Comparison of ENCODE assay signal across 24 cellular contexts in genomic region chr3:154025007-154025406, GRCh38.
"Had no signal": no experiment of that assay in that cellular context is flagged by ENCODE, and none has a peak within 500 bp of the region (broad histone marks: within the 10 kb centered on the region; RNA-seq: fewer than 3 reads in every experiment).

No MANE protein-coding gene starts in this region.

- H3K36me3 ChIP-seq: left lung, lower lobe of right lung, ovary, right atrium auricular region, right lobe of liver, tibial nerve, uterus had no signal

- H3K27ac ChIP-seq: left lung, lower lobe of right lung, ovary, right atrium auricular region, right lobe of liver, uterus had no signal

- H3K4me2 ChIP-seq: smooth muscle cell had no signal

- ATAC-seq: left colon; left lung; lower lobe of right lung; natural killer cell; right lobe of liver; stimulated activated memory B cell treated with anti-CD40 and anti-IgM and Interleukin-4, amounts not matched to agents 10 μg/mL and 1 μg/mL and 100 μg/mL, for 72 hours; stimulated activated naive CD8-positive, alpha-beta T cell treated with anti-CD3 and anti-CD28 coated beads, Interleukin-15, amount 100 ng/mL, for 72 hours had no signal

- DNase-seq: hypothalamus; immature natural killer cell; kidney; left colon; left lung; lower lobe of right lung; mesendoderm; naive B cell; natural killer cell; nephron progenitor cell; ovary; right lobe of liver; stimulated activated CD4-positive, alpha-beta T cell treated with anti-CD3 and anti-CD28 coated beads, Interleukin-1b, Interleukin-23, amount 100 ng/mL, for 48 hours; stimulated activated CD4-positive, alpha-beta T cell treated with anti-CD3 and anti-CD28 coated beads, Interleukin-2, amount 100 ng/mL, for 48 hours; stimulated activated CD4-positive, alpha-beta T cell treated with anti-CD3 and anti-CD28 coated beads, Interleukin-4, amount 100 ng/mL, for 4 hours; stimulated activated CD8-positive, alpha-beta memory T cell treated with anti-CD3 and anti-CD28 coated beads, Interleukin-4, amount 100 ng/mL, for 48 hours; stimulated activated naive CD4-positive, alpha-beta T cell treated with Interleukin-2 at 50 U/mL for 16 hours; stimulated activated naive CD8-positive, alpha-beta T cell treated with anti-CD3 and anti-CD28 coated beads, Interleukin-15, amount 100 ng/mL, for 72 hours; substantia nigra; uterus had no signal

- H3K9me3 ChIP-seq: left lung, lower lobe of right lung, ovary, right lobe of liver, tibial nerve, uterus had no signal

- H3K27me3 ChIP-seq: left lung, ovary, right atrium auricular region, right lobe of liver, tibial nerve, uterus had no signal

- H3K4me3 ChIP-seq: left lung, lower lobe of right lung, ovary, right atrium auricular region, right lobe of liver, smooth muscle cell, tibial nerve, uterus had no signal
